10 cellular contexts compared by ENCODE assay signal in genomic region chr7:5903002-5903401, GRCh38. TPM values are rescaled to one million over a fixed set of nuclear protein-coding genes. Genes with fewer than 3 reads are reported as not detected.
"Had no signal": no experiment of that assay in that cellular context is flagged by ENCODE, and none has a peak within 500 bp of the region (broad histone marks: within the 10 kb centered on the region; RNA-seq: fewer than 3 reads in every experiment).

No MANE protein-coding gene starts in this region.

RNA-seq across cellular contexts. Expression of gene OCM, which starts 22.4 kb away (rescaled TPM):
- total RNA-seq: activated B cell treated with CpG ODN at 0.5 μM for 24 hours; activated CD4-positive, alpha-beta memory T cell treated with anti-CD3 and anti-CD28 coated beads for 36 hours; activated CD4-positive, alpha-beta T cell treated with anti-CD3 and anti-CD28 coated beads for 36 hours; activated CD4-positive, alpha-beta T cell treated with anti-CD3 and anti-CD28 coated beads, Interleukin-2, amount 10 ng/mL, durations not matched to agents 24 days and 14 days; activated CD8-positive, alpha-beta memory T cell treated with anti-CD3 and anti-CD28 coated beads for 36 hours; activated CD8-positive, alpha-beta memory T cell treated with anti-CD3 and anti-CD28 coated beads, Interleukin-2, amount 10 ng/mL, durations not matched to agents 7 days and 5 days; activated CD8-positive, alpha-beta T cell treated with anti-CD3 and anti-CD28 coated beads for 36 hours; activated CD8-positive, alpha-beta T cell treated with anti-CD3 and anti-CD28 coated beads, Interleukin-2, amount 10 ng/mL, durations not matched to agents 7 days and 5 days; T-helper 2 cell treated with Interferon-gamma antibody and Interleukin-4, amounts not matched to agents 100 ng/mL and 5 ng/mL, for 36 hours; WTC11 had no signal
